Comparison of ENCODE assay signal across 8 cellular contexts in the genomic region with DNA sequence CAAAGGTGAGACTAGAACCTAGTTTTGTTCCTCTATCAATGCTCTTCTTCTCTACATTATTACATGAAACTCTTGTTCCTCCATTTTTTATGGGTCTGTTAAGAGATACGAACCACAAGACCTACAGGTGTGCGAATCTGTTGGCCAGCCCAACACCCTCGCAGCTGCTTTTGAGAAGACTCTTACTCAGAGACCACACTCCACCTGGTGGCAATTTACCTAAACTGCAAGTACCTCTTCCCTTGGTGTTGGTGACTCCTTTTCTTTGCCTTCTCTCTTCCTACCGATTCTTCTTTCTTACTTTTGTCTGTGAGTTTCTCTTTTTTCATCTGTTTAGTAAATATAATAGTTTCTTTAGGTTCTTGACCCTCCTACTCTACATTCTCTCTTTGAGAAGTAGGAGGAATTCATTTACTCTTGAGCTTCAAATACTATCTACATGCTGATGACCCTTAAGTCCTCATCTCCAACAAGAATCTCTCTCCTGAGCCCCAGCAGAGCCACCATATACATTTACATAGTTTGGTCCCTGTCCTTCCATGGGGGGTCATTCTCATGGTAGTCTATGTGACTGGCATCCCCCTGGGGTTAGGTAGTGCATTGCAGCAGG.
DNase-seq lines count a peak whose midpoint lies in the region; ATAC-seq and TF ChIP-seq lines count a peak whose summit lies in the region.

No MANE protein-coding gene starts in this region.

- WGBS in mesenchymal stem cell, result 33% methylated on average over 3 of the region's 4 CpGs

- H3K14ac ChIP-seq in mesenchymal stem cell (ENCODE audit: low read length in 2 of 2), result no peak overlapping the region

- H3K27me3 ChIP-seq in BJ (ENCODE audit: control insufficient read depth, insufficient read depth, low read length) (no peaks in the 10 kb centered on the region), mesenchymal stem cell (ENCODE audit: control insufficient read depth in 1 of 2, insufficient read depth in 1 of 2, low read length in 2 of 2) (no peaks in the 10 kb centered on the region)

- H3K27ac ChIP-seq in mesenchymal stem cell (ENCODE audit: low read length, poor library complexity, severe bottlenecking), result no peak overlapping the region

- H3K36me3 ChIP-seq in BJ (ENCODE audit: control insufficient read depth, insufficient read depth, low read length), result no peaks in the 10 kb centered on the region
- no peaks in the 10 kb centered on the region for H3K36me3 ChIP-seq in mesenchymal stem cell (ENCODE audit: control insufficient read depth in 1 of 2, insufficient read depth in 2 of 2, low read depth in 1 of 2, low read length in 2 of 2)

- no peaks in the 10 kb centered on the region for H3K79me1 ChIP-seq in mesenchymal stem cell (replicated peaks; ENCODE audit: low read length, poor library complexity, severe bottlenecking)

- ATAC-seq in GM19023 (IDR thresholded peaks at IDR 0.05; ENCODE audit: unreplicated experiment) (peak; percentile 85), HG03135 (IDR thresholded peaks at IDR 0.05; ENCODE audit: unreplicated experiment) (peak; percentile 84)

- peak; percentile 62 for TF ChIP-seq CTCF in BJ (IDR thresholded peaks at IDR 0.05; ENCODE audit: insufficient read depth, low read depth, low read length)

- H3K4me2 ChIP-seq in mesenchymal stem cell (ENCODE audit: low read length, poor library complexity, severe bottlenecking), result no peak overlapping the region

- H3K23ac ChIP-seq in mesenchymal stem cell (ENCODE audit: low read length in 2 of 2), result no peak overlapping the region

- no peak overlapping the region for H3K4ac ChIP-seq in mesenchymal stem cell (ENCODE audit: low read depth in 1 of 2, low read length in 2 of 2)

- H2BK5ac ChIP-seq in mesenchymal stem cell (ENCODE audit: low read depth, low read length, poor library complexity, severe bottlenecking), result no peak overlapping the region

- H3K9me3 ChIP-seq in mesenchymal stem cell (ENCODE audit: control insufficient read depth, low read length), result no peaks in the 10 kb centered on the region

- CTCF ChIA-PET in BJ (lab: Yijun Ruan, JAX), result interaction anchor here (0.8 to 7.5 kb wide), 19 partner anchors 9 to 396 kb away, joined by 3 to 59 read pairs (median 5); partner anchors contain the start of gene GAREM1

- no peak overlapping the region for H3K18ac ChIP-seq in mesenchymal stem cell (ENCODE audit: low read depth in 1 of 2, low read length in 2 of 2)

- H3K9ac ChIP-seq in mesenchymal stem cell (ENCODE audit: low read length), result no peak overlapping the region

- H4K91ac ChIP-seq in mesenchymal stem cell (ENCODE audit: low read length), result no peak overlapping the region

- no peaks in the 10 kb centered on the region for H3K4me1 ChIP-seq in mesenchymal stem cell (ENCODE audit: control insufficient read depth, insufficient read depth, low read depth, low read length)

- H2BK120ac ChIP-seq in mesenchymal stem cell (ENCODE audit: low read depth, low read length), result no peak overlapping the region

- DNase-seq in BJ (ENCODE audit: low read depth) (peak; percentile 0), NCI-H446 (lab: John Stamatoyannopoulos, UW) (peak; percentile 21 to 66), mesenchymal stem cell (peak; percentile 59)
- DNase-seq in activated CD4-positive, alpha-beta T cell treated with anti-CD3 and anti-CD28 coated beads for 4 hours, result peak; percentile 51 to 62
- peak; percentile 40 for DNase-seq in effector CD4-positive, alpha-beta T cell
- DNase-seq in stimulated activated CD8-positive, alpha-beta memory T cell treated with anti-CD3 and anti-CD28 coated beads, Interleukin-7, amount 100 ng/mL, for 4 hours (ENCODE audit: low read depth in 2 of 2), result peak; percentile 2 to 15

- H2AK5ac ChIP-seq in mesenchymal stem cell (ENCODE audit: low read length, severe bottlenecking), result no peak overlapping the region

- H2AFZ ChIP-seq in mesenchymal stem cell (ENCODE audit: low read depth, low read length), result no peak overlapping the region

- H2BK12ac ChIP-seq in mesenchymal stem cell (ENCODE audit: low read length in 2 of 2), result no peak overlapping the region

- no peak overlapping the region for H4K8ac ChIP-seq in mesenchymal stem cell (ENCODE audit: low read length)

- POLR2A ChIA-PET in BJ (lab: Charles Lee), result no interaction called here

- no peak overlapping the region for H2BK15ac ChIP-seq in mesenchymal stem cell (ENCODE audit: low read depth, poor library complexity, severe bottlenecking)

- no peak overlapping the region for H3K4me3 ChIP-seq in BJ (ENCODE audit: low read depth, low read length)
- H3K4me3 ChIP-seq in mesenchymal stem cell (ENCODE audit: insufficient read depth in 1 of 2, low read depth in 1 of 2, low read length in 2 of 2), result no peak overlapping the region

Comparison
In these comparisons a context has a peak if more than half of its experiments do, and no peak if none do; other contexts are left out.
1. DNase-seq: peak in every context shown above with its lines; median percentile 59 in mesenchymal stem cell; 56 in activated CD4-positive, alpha-beta T cell treated with anti-CD3 and anti-CD28 coated beads for 4 hours; 44 in NCI-H446; 40 in effector CD4-positive, alpha-beta T cell; 8 in stimulated activated CD8-positive, alpha-beta memory T cell treated with anti-CD3 and anti-CD28 coated beads, Interleukin-7, amount 100 ng/mL, for 4 hours; 0 in BJ.